In genomic region chr18:48896875-48897511, GRCh38 we compare ENCODE assay signal across 8 cellular contexts. TPM values are rescaled to one million over a fixed set of nuclear protein-coding genes. Genes with fewer than 3 reads are reported as not detected.
A peak's percentile ranks its signal among the peaks of the same experiment; 100 is the strongest.
DNase-seq lines count a peak whose midpoint lies in the region; ATAC-seq and TF ChIP-seq lines count a peak whose summit lies in the region.

No MANE protein-coding gene starts in this region.

- peaks cover 16% of the 10 kb centered on the region for H3K4me1 Mint-ChIP-seq in activated T-cell treated with anti-CD3 and anti-CD28 coated beads, Interleukin-2, amount 50 U/mL, for 72 hours (ENCODE audit: low read depth)
- H3K4me1 Mint-ChIP-seq in immature natural killer cell: peaks cover 30 to 32% of the 10 kb centered on the region in 2 donors

- 82 to 89% (median 83%) methylated on average over 9 of the region's 9 CpGs for WGBS in stomach, 5 donors

- no peaks in the 10 kb centered on the region for H3K36me3 Mint-ChIP-seq in activated T-cell treated with anti-CD3 and anti-CD28 coated beads, Interleukin-2, amount 50 U/mL, for 72 hours (ENCODE audit: insufficient read depth in 2 of 2)
- peaks cover 0 to 8% (median 0%) of the 10 kb centered on the region in 3 donors for H3K36me3 Mint-ChIP-seq in immature natural killer cell

- no peaks in the 10 kb centered on the region for H3K9me3 ChIP-seq in stomach

- H3K4me1 ChIP-seq in stomach: peaks cover 6 to 38% (median 18%) of the 10 kb centered on the region in 4 donors

- H3K36me3 ChIP-seq in stomach: no peaks in the 10 kb centered on the region

- intact Hi-C loops in stomach (cut with DNase I; ENCODE audit: low total_unique reads): no loop called here

- no peak for TF ChIP-seq POLR2A in stomach (IDR thresholded peaks at IDR 0.05)

- no peak for TF ChIP-seq CTCF in stomach (IDR thresholded peaks at IDR 0.05)

- H3K4me3 Mint-ChIP-seq in activated T-cell treated with anti-CD3 and anti-CD28 coated beads, Interleukin-2, amount 50 U/mL, for 72 hours: no peak overlapping the region
- peak overlapping the region in 3 of 5 donors; percentile 1 to 43 (median 29) for H3K4me3 Mint-ChIP-seq in immature natural killer cell

- no peaks in the 10 kb centered on the region for H3K27me3 ChIP-seq in stomach

- H3K9me3 Mint-ChIP-seq in activated T-cell treated with anti-CD3 and anti-CD28 coated beads, Interleukin-2, amount 50 U/mL, for 72 hours: peaks cover 1 to 3% of the 10 kb centered on the region in 2 donors
- no peaks in the 10 kb centered on the region for H3K9me3 Mint-ChIP-seq in immature natural killer cell

- H3K27ac Mint-ChIP-seq in activated T-cell treated with anti-CD3 and anti-CD28 coated beads, Interleukin-2, amount 50 U/mL, for 72 hours: no peak overlapping the region
- peak overlapping the region; percentile 55 to 88 (median 68) for H3K27ac Mint-ChIP-seq in immature natural killer cell

- in situ Hi-C loops in G401 (cut with HindIII; ENCODE audit: low sequenced_read_pairs): no loop called here

- peak overlapping the region in 2 of 5 donors; percentile 20 to 45 for H3K27ac ChIP-seq in stomach

- TF ChIP-seq EP300 in stomach (IDR thresholded peaks at IDR 0.05): no peak

- DNase-seq in activated effector memory CD4-positive, alpha-beta T cell treated with anti-CD3 and anti-CD28 coated beads, Interleukin-2, amount 50 U/mL, for 16 hours: peak; percentile 54
- no peak for DNase-seq in activated effector memory CD4-positive, alpha-beta T cell treated with Interleukin-2 at 50 U/mL for 16 hours
- peak; percentile 50 for DNase-seq in HT1080 (ENCODE audit: low read depth)
- DNase-seq in activated T-cell treated with anti-CD3 and anti-CD28 coated beads, Interleukin-2, amount 50 U/mL, for 72 hours: peak; percentile 46 to 51
- peak; percentile 51 to 57 (median 52) for DNase-seq in immature natural killer cell
- peak; percentile 63 for DNase-seq in stomach
- DNase-seq in HEK293T (ENCODE audit: extremely low spot score): no peak
- no peak for DNase-seq in G401 (ENCODE audit: low spot score)

- CTCF ChIA-PET in HEK293T (lab: Yijun Ruan, JAX): no interaction called here

- H3K27me3 Mint-ChIP-seq in activated T-cell treated with anti-CD3 and anti-CD28 coated beads, Interleukin-2, amount 50 U/mL, for 72 hours (ENCODE audit: low read depth): no peaks in the 10 kb centered on the region
- H3K27me3 Mint-ChIP-seq in immature natural killer cell (ENCODE audit: low read depth in 3 of 3): peaks cover 0 to 11% (median 1%) of the 10 kb centered on the region in 3 donors

- POLR2A ChIA-PET in HEK293T (lab: Yijun Ruan, JAX): no interaction called here

- H3K4me3 ChIP-seq in stomach: no peak overlapping the region

- peak; percentile 78 to 91 for ATAC-seq in activated T-cell treated with anti-CD3 and anti-CD28 coated beads, Interleukin-2, amount 50 U/mL, for 72 hours (replicated peaks in 1 of 2)

TF ChIP-seq in HEK293T, 16 proteins besides CTCF, POLR2A, EP300 and RAD21:
- no peak for TF ChIP-seq ARNT (IDR thresholded peaks at IDR 0.05)
- no peak for TF ChIP-seq NFRKB (IDR thresholded peaks at IDR 0.05)
- no peak for TF ChIP-seq L3MBTL2 (conservative IDR thresholded peaks at IDR 0.05)

RNA-seq across cellular contexts. Expression of gene SMAD7, which starts 53.8 kb away (rescaled TPM):
- total RNA-seq in HT1080 (2014; rRNA removed; shearing (Covaris generic)): 17.8 and 19.6 TPM in 2 replicates
- 12.1 and 14.0 TPM in 2 replicates for polyA plus RNA-seq in HT1080 (2015; cell fraction: cytosol; rRNA removed)
- polyA plus RNA-seq in HT1080 (2015; cell fraction: nucleus; rRNA removed): 21.4 and 26.5 TPM in 2 replicates
- total RNA-seq in activated T-cell treated with anti-CD3 and anti-CD28 coated beads, Interleukin-2, amount 50 U/mL, for 72 hours: 10 to 100 TPM; 14.9 to 21.7 TPM
- polyA plus RNA-seq in immature natural killer cell: 10 to 100 TPM; 10.1 to 17.4 (median 12.3) TPM
- total RNA-seq in stomach: 100 to 1,000 TPM in 1 of 5 donors, 10 to 100 TPM in 3, 1 to 10 TPM in 1; 7.0 to 123 (median 29.3) TPM
- polyA plus RNA-seq in stomach: 10 to 100 TPM in 1 of 3 donors, 1 to 10 TPM in 2; 4.5 to 10.1 (median 9.9) TPM
- 15.4 and 18.6 TPM in 2 replicates for total RNA-seq in G401 (2014; rRNA removed; shearing (Covaris generic))

Comparison
In these comparisons a context has a peak if more than half of its experiments do, and no peak if none do; other contexts are left out.
1. DNase-seq: peak in activated effector memory CD4-positive, alpha-beta T cell treated with anti-CD3 and anti-CD28 coated beads, Interleukin-2, amount 50 U/mL, for 16 hours (single experiment), HT1080 (single experiment), activated T-cell treated with anti-CD3 and anti-CD28 coated beads, Interleukin-2, amount 50 U/mL, for 72 hours (2 of 2), immature natural killer cell (3 of 3) and stomach (single experiment); none in activated effector memory CD4-positive, alpha-beta T cell treated with Interleukin-2 at 50 U/mL for 16 hours (single experiment), HEK293T (single experiment) and G401 (single experiment).
2. H3K4me3 Mint-ChIP-seq: peak in immature natural killer cell (3 of 5); none in activated T-cell treated with anti-CD3 and anti-CD28 coated beads, Interleukin-2, amount 50 U/mL, for 72 hours (0 of 2).